ENCODE assay signal across 8 cellular contexts in the genomic region with DNA sequence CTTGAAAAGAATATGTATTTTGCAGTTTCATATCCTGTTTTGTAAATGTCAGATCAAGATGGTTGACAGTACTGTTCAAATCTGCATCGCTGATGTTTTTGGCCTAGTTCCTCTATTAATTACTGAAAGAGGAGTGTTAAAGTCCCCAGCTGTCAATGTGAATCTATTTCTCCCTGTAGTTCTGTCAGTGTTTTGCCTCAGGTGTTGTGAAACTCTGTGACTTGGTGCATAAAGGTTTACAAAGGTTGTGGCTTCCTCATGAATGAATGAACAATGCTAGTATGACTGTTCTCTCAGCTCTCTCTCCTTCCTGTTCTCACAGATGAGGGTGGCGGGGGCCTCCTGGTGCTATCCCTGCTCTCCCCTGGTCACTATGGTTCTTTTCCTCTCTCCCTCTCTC.
DNase-seq lines count a peak whose midpoint lies in the region; ATAC-seq and TF ChIP-seq lines count a peak whose summit lies in the region.

No MANE protein-coding gene starts in this region.

- intact Hi-C loops in dendritic cell treated with granulocyte-macrophage colony-stimulating factor and Interleukin-4, amounts not matched to agents 40 ng/mL and 50 ng/mL, for 4 days (cut with micrococcal nuclease): no loop called here
- intact Hi-C loops in dorsolateral prefrontal cortex (cut with DNase I): no loop called here

- no peaks in the 10 kb centered on the region for H3K27me3 Mint-ChIP-seq in dendritic cell treated with granulocyte-macrophage colony-stimulating factor and Interleukin-4, amounts not matched to agents 40 ng/mL and 50 ng/mL, for 4 days

- H3K27me3 ChIP-seq in dorsolateral prefrontal cortex (no peaks in the 10 kb centered on the region), SK-N-SH (ENCODE audit: insufficient read depth) (no peaks in the 10 kb centered on the region)

- no peaks in the 10 kb centered on the region for H3F3A ChIP-seq in SK-N-SH (replicated peaks; ENCODE audit: insufficient read depth)

- H3K4me3 ChIP-seq in GM12864 (ENCODE audit: low read depth, low read length): no peak overlapping the region
- H3K4me3 ChIP-seq in dorsolateral prefrontal cortex: no peak overlapping the region
- H3K4me3 ChIP-seq in SK-N-SH (ENCODE audit: low read depth in 2 of 2, low read length in 1 of 2): no peak overlapping the region

- no peaks in the 10 kb centered on the region for H3K9me3 ChIP-seq in SK-N-SH

- H3K4me1 ChIP-seq in SK-N-SH (ENCODE audit: control insufficient read depth in 1 of 2, insufficient read depth in 2 of 2, low read depth in 1 of 2, low read length in 1 of 2): no peaks in the 10 kb centered on the region; a peak in 1 of 4 replicates

- H4K20me1 ChIP-seq in SK-N-SH (ENCODE audit: insufficient read depth): no peaks in the 10 kb centered on the region

- TF ChIP-seq CTCF in GM12864 (IDR thresholded peaks at IDR 0.05; ENCODE audit: low read depth, low read length, missing control alignments) (no peak), dorsolateral prefrontal cortex (IDR thresholded peaks at IDR 0.05 in 54 of 56, conservative IDR thresholded peaks at IDR 0.05 in 2 of 56; ENCODE audit: low read depth in 1 of 56, partially characterized antibody in 56 of 56) (no peak), SK-N-SH (IDR thresholded peaks at IDR 0.05) (no peak)

- 80% methylated on average over 2 of the region's 2 CpGs for WGBS in SK-N-SH (ENCODE audit: low lambda C conversion rate)

- no peaks in the 10 kb centered on the region for H3K9me3 Mint-ChIP-seq in dendritic cell treated with granulocyte-macrophage colony-stimulating factor and Interleukin-4, amounts not matched to agents 40 ng/mL and 50 ng/mL, for 4 days

- no peak for TF ChIP-seq RAD21 in SK-N-SH (IDR thresholded peaks at IDR 0.05; ENCODE audit: low read length)

- CTCF ChIA-PET in SK-N-SH (lab: Yijun Ruan, JAX): interaction anchor here (0.7 kb wide), 1 partner anchor 315 kb away, joined by 3 read pairs; no protein-coding TSS in a partner anchor

- DNase-seq in GM12864 (ENCODE audit: low read depth) (peak; percentile 77), DMS79 treated with DMSO at 0.1 percent for 48 hours (lab: John Stamatoyannopoulos, UW) (no peak), dorsolateral prefrontal cortex (no peak), SK-N-SH (no peak), cerebellar nuclear complex (lab: John Stamatoyannopoulos, UW) (no peak)

- POLR2A ChIA-PET in SK-N-SH (lab: Yijun Ruan, JAX): no interaction called here

- no peak overlapping the region for H3K27ac ChIP-seq in dorsolateral prefrontal cortex
- no peak overlapping the region for H3K27ac ChIP-seq in SK-N-SH (ENCODE audit: low read depth in 2 of 2, low read length in 1 of 2)

- H3K27ac Mint-ChIP-seq in dendritic cell treated with granulocyte-macrophage colony-stimulating factor and Interleukin-4, amounts not matched to agents 40 ng/mL and 50 ng/mL, for 4 days: peak overlapping the region; percentile 82

- H3K4me1 Mint-ChIP-seq in dendritic cell treated with granulocyte-macrophage colony-stimulating factor and Interleukin-4, amounts not matched to agents 40 ng/mL and 50 ng/mL, for 4 days (ENCODE audit: low read depth): peaks cover 13% of the 10 kb centered on the region

- H3K4me3 Mint-ChIP-seq in dendritic cell treated with granulocyte-macrophage colony-stimulating factor and Interleukin-4, amounts not matched to agents 40 ng/mL and 50 ng/mL, for 4 days: no peak overlapping the region

- no peak overlapping the region for H3K9ac ChIP-seq in SK-N-SH

- H3K79me2 ChIP-seq in SK-N-SH (ENCODE audit: insufficient read depth): no peaks in the 10 kb centered on the region

- peak; percentile 99 for ATAC-seq in GM21423 (IDR thresholded peaks at IDR 0.05; ENCODE audit: unreplicated experiment)
- peak; percentile 98 for ATAC-seq in HG03558 (IDR thresholded peaks at IDR 0.05; ENCODE audit: extremely low read depth, unreplicated experiment)

- peaks cover 70% of the 10 kb centered on the region for H3K36me3 Mint-ChIP-seq in dendritic cell treated with granulocyte-macrophage colony-stimulating factor and Interleukin-4, amounts not matched to agents 40 ng/mL and 50 ng/mL, for 4 days (ENCODE audit: low read depth)

- no peak overlapping the region for H3K4me2 ChIP-seq in SK-N-SH

- no peak for TF ChIP-seq EP300 in SK-N-SH (IDR thresholded peaks at IDR 0.05; ENCODE audit: borderline replicate concordance in 1 of 2, low read depth in 1 of 2, low read length in 1 of 2)

- peaks cover 63 to 72% of the 10 kb centered on the region in 2 experiments for H3K36me3 ChIP-seq in SK-N-SH (replicated peaks in 1 of 2; ENCODE audit: control insufficient read depth in 1 of 2, insufficient read depth in 2 of 2, low read length in 1 of 2)

- no peak overlapping the region for H2AFZ ChIP-seq in SK-N-SH (ENCODE audit: low read depth)

- 0 out of 2 replicates have a peak, but pooled peaks cover 3% of the 10 kb centered on the region for H3K9me2 ChIP-seq in SK-N-SH

TF ChIP-seq in SK-N-SH, 30 proteins besides CTCF, POLR2A, EP300 and RAD21:
- TF ChIP-seq FOXM1 (IDR thresholded peaks at IDR 0.05; ENCODE audit: low read depth) (no peak), NRF1 (IDR thresholded peaks at IDR 0.05; ENCODE audit: low read depth, low read length) (no peak), RFX5 (IDR thresholded peaks at IDR 0.05; ENCODE audit: low read length) (no peak), EZH2phosphoT487 (IDR thresholded peaks at IDR 0.05; ENCODE audit: borderline replicate concordance, low read depth) (no peak), TAF1 (IDR thresholded peaks at IDR 0.05; ENCODE audit: borderline replicate concordance, low read depth, low read length) (no peak), CHD2 (IDR thresholded peaks at IDR 0.05; ENCODE audit: low read length, partially characterized antibody) (no peak), GABPA (IDR thresholded peaks at IDR 0.05; ENCODE audit: low read depth) (no peak), NFIC (IDR thresholded peaks at IDR 0.05; ENCODE audit: borderline replicate concordance) (no peak), POLR2AphosphoS5 (IDR thresholded peaks at IDR 0.05; ENCODE audit: low read depth, low read length) (no peak), FOSL2 (IDR thresholded peaks at IDR 0.05; ENCODE audit: borderline replicate concordance, low read depth) (no peak), YY1 (IDR thresholded peaks at IDR 0.05; ENCODE audit: low read depth) (no peak), JUND (IDR thresholded peaks at IDR 0.05) (no peak), TCF12 (IDR thresholded peaks at IDR 0.05) (no peak), ELF1 (IDR thresholded peaks at IDR 0.05) (no peak), MXI1 (IDR thresholded peaks at IDR 0.05; ENCODE audit: low read depth, low read length) (no peak)
- TF ChIP-seq, protein P1, sequence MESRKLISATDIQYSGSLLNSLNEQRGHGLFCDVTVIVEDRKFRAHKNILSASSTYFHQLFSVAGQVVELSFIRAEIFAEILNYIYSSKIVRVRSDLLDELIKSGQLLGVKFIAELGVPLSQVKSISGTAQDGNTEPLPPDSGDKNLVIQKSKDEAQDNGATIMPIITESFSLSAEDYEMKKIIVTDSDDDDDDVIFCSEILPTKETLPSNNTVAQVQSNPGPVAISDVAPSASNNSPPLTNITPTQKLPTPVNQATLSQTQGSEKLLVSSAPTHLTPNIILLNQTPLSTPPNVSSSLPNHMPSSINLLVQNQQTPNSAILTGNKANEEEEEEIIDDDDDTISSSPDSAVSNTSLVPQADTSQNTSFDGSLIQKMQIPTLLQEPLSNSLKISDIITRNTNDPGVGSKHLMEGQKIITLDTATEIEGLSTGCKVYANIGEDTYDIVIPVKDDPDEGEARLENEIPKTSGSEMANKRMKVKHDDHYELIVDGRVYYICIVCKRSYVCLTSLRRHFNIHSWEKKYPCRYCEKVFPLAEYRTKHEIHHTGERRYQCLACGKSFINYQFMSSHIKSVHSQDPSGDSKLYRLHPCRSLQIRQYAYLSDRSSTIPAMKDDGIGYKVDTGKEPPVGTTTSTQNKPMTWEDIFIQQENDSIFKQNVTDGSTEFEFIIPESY (IDR thresholded peaks at IDR 0.05; ENCODE audit: borderline replicate concordance, low read depth): no peak
- TF ChIP-seq, protein P2, sequence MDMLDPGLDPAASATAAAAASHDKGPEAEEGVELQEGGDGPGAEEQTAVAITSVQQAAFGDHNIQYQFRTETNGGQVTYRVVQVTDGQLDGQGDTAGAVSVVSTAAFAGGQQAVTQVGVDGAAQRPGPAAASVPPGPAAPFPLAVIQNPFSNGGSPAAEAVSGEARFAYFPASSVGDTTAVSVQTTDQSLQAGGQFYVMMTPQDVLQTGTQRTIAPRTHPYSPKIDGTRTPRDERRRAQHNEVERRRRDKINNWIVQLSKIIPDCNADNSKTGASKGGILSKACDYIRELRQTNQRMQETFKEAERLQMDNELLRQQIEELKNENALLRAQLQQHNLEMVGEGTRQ (IDR thresholded peaks at IDR 0.05; ENCODE audit: borderline replicate concordance, low read depth, low read length): no peak
- TF ChIP-seq, protein P3, sequence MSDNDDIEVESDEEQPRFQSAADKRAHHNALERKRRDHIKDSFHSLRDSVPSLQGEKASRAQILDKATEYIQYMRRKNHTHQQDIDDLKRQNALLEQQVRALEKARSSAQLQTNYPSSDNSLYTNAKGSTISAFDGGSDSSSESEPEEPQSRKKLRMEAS (IDR thresholded peaks at IDR 0.05; ENCODE audit: low read depth): no peak
